ENCODE assay signal across 18 cellular contexts in the genomic region with DNA sequence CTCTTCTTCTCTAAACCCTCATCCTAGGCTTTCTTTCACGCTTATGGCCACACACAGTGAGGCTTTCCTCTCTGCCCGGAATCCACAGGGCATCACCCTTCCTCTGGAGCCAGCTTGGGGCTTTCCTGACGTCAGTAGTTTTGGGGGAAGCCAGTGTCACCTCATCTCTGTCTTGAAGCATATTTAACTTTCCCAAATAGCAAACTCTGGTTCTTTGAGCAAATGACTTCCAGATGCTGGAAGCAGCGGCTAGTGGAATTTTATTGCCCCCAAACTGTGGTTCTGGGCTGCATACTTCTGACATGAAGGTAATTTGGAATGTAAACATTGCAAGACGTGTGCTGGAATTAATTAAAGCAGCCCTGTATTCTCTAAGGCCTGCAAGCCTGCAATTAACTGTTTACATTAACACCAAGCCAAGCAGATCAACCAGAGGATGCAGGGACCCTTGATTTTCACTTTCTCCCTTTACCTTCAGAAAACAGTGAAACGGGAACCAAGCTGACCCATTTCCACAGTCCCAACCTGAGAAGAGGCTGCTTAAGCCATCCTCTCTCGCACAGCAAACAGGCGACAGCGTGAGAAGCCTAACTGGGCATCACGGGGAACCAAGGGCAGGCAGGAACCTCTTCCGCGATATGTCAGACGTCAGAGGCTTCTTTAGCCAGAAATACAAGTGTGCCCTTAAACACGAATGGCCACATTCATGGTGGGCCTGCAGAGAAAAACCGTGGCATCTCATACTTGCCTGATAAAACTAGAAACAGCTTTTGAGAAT.
DNase-seq lines count a peak whose midpoint lies in the region; ATAC-seq and TF ChIP-seq lines count a peak whose summit lies in the region.
"Had no signal": no experiment of that assay in that cellular context is flagged by ENCODE, and none has a peak within 500 bp of the region (broad histone marks: within the 10 kb centered on the region; RNA-seq: fewer than 3 reads in every experiment).

No MANE protein-coding gene starts in this region.

- no peak for TF ChIP-seq POLR2A in sigmoid colon (IDR thresholded peaks at IDR 0.05)

- no peak for ATAC-seq in activated naive CD4-positive, alpha-beta T cell treated with anti-CD3 and anti-CD28 coated beads, Interleukin-2, amount 50 U/mL, for 72 hours
- ATAC-seq in activated CD8-positive, alpha-beta memory T cell treated with anti-CD3 and anti-CD28 coated beads, Interleukin-2, amount 10 ng/mL, durations not matched to agents 7 days and 5 days = no peak
- ATAC-seq: activated CD8-positive, alpha-beta T cell treated with anti-CD3 and anti-CD28 coated beads for 36 hours; HCT116 had no signal

- H2AFZ ChIP-seq in fibroblast of lung (ENCODE audit: low read length) = no peak overlapping the region

- no peaks in the 10 kb centered on the region for H3K79me2 ChIP-seq in fibroblast of lung (ENCODE audit: control insufficient read depth, insufficient read depth, low read length)

- no peaks in the 10 kb centered on the region for H3K36me3 Mint-ChIP-seq in activated naive CD4-positive, alpha-beta T cell treated with anti-CD3 and anti-CD28 coated beads, Interleukin-2, amount 50 U/mL, for 72 hours
- H3K36me3 Mint-ChIP-seq in activated CD8-positive, alpha-beta memory T cell treated with anti-CD3 and anti-CD28 coated beads, Interleukin-2, amount 10 ng/mL, durations not matched to agents 7 days and 5 days = no peaks in the 10 kb centered on the region
- H3K36me3 Mint-ChIP-seq: CD4-positive, CD25-positive, alpha-beta regulatory T cell had no signal

- H3K36me3 ChIP-seq in BLaER1 treated with 17β-estradiol and CSF1 and Interleukin-3, amounts not matched to agents 10 nM and 100 nM = no peaks in the 10 kb centered on the region
- H3K36me3 ChIP-seq in SJSA1 = no peaks in the 10 kb centered on the region
- no peaks in the 10 kb centered on the region for H3K36me3 ChIP-seq in fibroblast of lung (ENCODE audit: control insufficient read depth, insufficient read depth, low read length)
- H3K36me3 ChIP-seq in sigmoid colon = no peaks in the 10 kb centered on the region
- peaks cover 6% of the 10 kb centered on the region for H3K36me3 ChIP-seq in right atrium auricular region

- TF ChIP-seq EP300 in sigmoid colon (IDR thresholded peaks at IDR 0.05) = peak in 1 of 4 donors; percentile 54

- no peak overlapping the region for H3K4me3 ChIP-seq in BLaER1 treated with 17β-estradiol and CSF1 and Interleukin-3, amounts not matched to agents 10 nM and 100 nM
- H3K4me3 ChIP-seq in SJSA1 (no peak overlapping the region), fibroblast of lung (replicated peaks in 1 of 4; ENCODE audit: control extremely low read depth in 1 of 4, insufficient read depth in 1 of 4, low read depth in 3 of 4, low read length in 4 of 4) (peak overlapping the region in 1 of 4 experiments; percentile 27), sigmoid colon (no peak overlapping the region), right atrium auricular region (no peak overlapping the region)
- H3K4me3 ChIP-seq: lung had no signal

- TF ChIP-seq CTCF in fibroblast of lung (conservative IDR thresholded peaks at IDR 0.05 in 1 of 2, IDR thresholded peaks at IDR 0.05 in 1 of 2; ENCODE audit: low read depth in 1 of 2, low read length in 2 of 2) (no peak), sigmoid colon (IDR thresholded peaks at IDR 0.05) (no peak), right atrium auricular region (IDR thresholded peaks at IDR 0.05) (no peak)

- H4K20me1 ChIP-seq in BLaER1 treated with 17β-estradiol and CSF1 and Interleukin-3, amounts not matched to agents 10 nM and 100 nM = no peaks in the 10 kb centered on the region
- no peaks in the 10 kb centered on the region for H4K20me1 ChIP-seq in fibroblast of lung (ENCODE audit: control insufficient read depth, extremely low read depth, insufficient read depth, low read length)

- H3K9me3 ChIP-seq in BLaER1 treated with 17β-estradiol and CSF1 and Interleukin-3, amounts not matched to agents 10 nM and 100 nM (replicated peaks in 1 of 11) = peaks cover 7 to 18% (median 10%) of the 10 kb centered on the region in 11 experiments; a peak in 20 of 22 replicates
- H3K9me3 ChIP-seq in SJSA1 (replicated peaks) = peaks cover 5% of the 10 kb centered on the region
- H3K9me3 ChIP-seq in fibroblast of lung (ENCODE audit: control insufficient read depth, insufficient read depth, low read depth, low read length) = no peaks in the 10 kb centered on the region
- H3K9me3 ChIP-seq in sigmoid colon = peaks cover 0 to 3% (median 0%) of the 10 kb centered on the region in 4 donors
- H3K9me3 ChIP-seq in right atrium auricular region = no peaks in the 10 kb centered on the region

- no peaks in the 10 kb centered on the region for H3K27me3 ChIP-seq in BLaER1 treated with 17β-estradiol and CSF1 and Interleukin-3, amounts not matched to agents 10 nM and 100 nM
- H3K27me3 ChIP-seq in SJSA1 (replicated peaks) (no peaks in the 10 kb centered on the region), fibroblast of lung (ENCODE audit: control insufficient read depth, insufficient read depth, low read length) (no peaks in the 10 kb centered on the region), sigmoid colon (no peaks in the 10 kb centered on the region), right atrium auricular region (no peaks in the 10 kb centered on the region)

- no peak overlapping the region for H3K27ac Mint-ChIP-seq in activated naive CD4-positive, alpha-beta T cell treated with anti-CD3 and anti-CD28 coated beads, Interleukin-2, amount 50 U/mL, for 72 hours
- no peak overlapping the region for H3K27ac Mint-ChIP-seq in activated CD8-positive, alpha-beta memory T cell treated with anti-CD3 and anti-CD28 coated beads, Interleukin-2, amount 10 ng/mL, durations not matched to agents 7 days and 5 days
- H3K27ac Mint-ChIP-seq: activated CD8-positive, alpha-beta T cell treated with anti-CD3 and anti-CD28 coated beads for 36 hours; CD4-positive, CD25-positive, alpha-beta regulatory T cell had no signal

- DNase-seq in SJSA1 (ENCODE audit: low read depth in 1 of 2, low spot score in 2 of 2) (peak; percentile 93 to 99), fibroblast of lung (ENCODE audit: low read depth in 2 of 2) (peak; percentile 67 to 87), sigmoid colon (no peak), right atrium auricular region (ENCODE audit: low spot score) (no peak), hippocampal formation (lab: John Stamatoyannopoulos, UW) (no peak)
- DNase-seq in activated naive CD4-positive, alpha-beta T cell treated with anti-CD3 and anti-CD28 coated beads, Interleukin-2, amount 50 U/mL, for 72 hours (ENCODE audit: low spot score in 2 of 2) = no peak
- no peak for DNase-seq in activated CD8-positive, alpha-beta memory T cell treated with anti-CD3 and anti-CD28 coated beads, Interleukin-2, amount 10 ng/mL, durations not matched to agents 7 days and 5 days
- DNase-seq: activated CD8-positive, alpha-beta T cell treated with anti-CD3 and anti-CD28 coated beads for 36 hours; activated effector memory CD4-positive, alpha-beta T cell treated with Interleukin-2 at 50 U/mL for 16 hours; CD4-positive, CD25-positive, alpha-beta regulatory T cell; GF-D8; NCI-H2081 treated with DMSO at 0.1 percent for 48 hours; NK-92 treated with Interleukin-12 subunit alpha and Interleukin-12 subunit beta, amount 100 ng/mL, for 24 hours; occipital lobe; trophoblast cell had no signal

- WGBS in sigmoid colon, 2 donors = 76% methylated on average over 15 of the region's 15 CpGs

- H3K9ac ChIP-seq in BLaER1 treated with 17β-estradiol and CSF1 and Interleukin-3, amounts not matched to agents 10 nM and 100 nM = no peak overlapping the region
- H3K9ac ChIP-seq in fibroblast of lung (ENCODE audit: insufficient read depth, low read length) = no peak overlapping the region

- H3K4me1 Mint-ChIP-seq in activated CD8-positive, alpha-beta memory T cell treated with anti-CD3 and anti-CD28 coated beads, Interleukin-2, amount 10 ng/mL, durations not matched to agents 7 days and 5 days = no peaks in the 10 kb centered on the region
- H3K4me1 Mint-ChIP-seq: CD4-positive, CD25-positive, alpha-beta regulatory T cell had no signal

- peaks cover 28 to 39% (median 33%) of the 10 kb centered on the region in 10 experiments for H3K4me1 ChIP-seq in BLaER1 treated with 17β-estradiol and CSF1 and Interleukin-3, amounts not matched to agents 10 nM and 100 nM
- H3K4me1 ChIP-seq in SJSA1 (replicated peaks) = peaks cover 31% of the 10 kb centered on the region
- peaks cover 16% of the 10 kb centered on the region for H3K4me1 ChIP-seq in fibroblast of lung (ENCODE audit: control insufficient read depth, extremely low read depth, insufficient read depth, low read length)
- H3K4me1 ChIP-seq in sigmoid colon = peaks cover 0 to 67% (median 62%) of the 10 kb centered on the region in 4 donors
- H3K4me1 ChIP-seq in right atrium auricular region = peaks cover 0 to 16% of the 10 kb centered on the region in 2 donors

- H3K9me3 Mint-ChIP-seq in activated naive CD4-positive, alpha-beta T cell treated with anti-CD3 and anti-CD28 coated beads, Interleukin-2, amount 50 U/mL, for 72 hours = no peaks in the 10 kb centered on the region
- H3K9me3 Mint-ChIP-seq in activated CD8-positive, alpha-beta memory T cell treated with anti-CD3 and anti-CD28 coated beads, Interleukin-2, amount 10 ng/mL, durations not matched to agents 7 days and 5 days (ENCODE audit: low read depth) = no peaks in the 10 kb centered on the region
- H3K9me3 Mint-ChIP-seq: CD4-positive, CD25-positive, alpha-beta regulatory T cell had no signal

- peaks cover 2% of the 10 kb centered on the region for H3K27me3 Mint-ChIP-seq in activated CD8-positive, alpha-beta memory T cell treated with anti-CD3 and anti-CD28 coated beads, Interleukin-2, amount 10 ng/mL, durations not matched to agents 7 days and 5 days
- H3K27me3 Mint-ChIP-seq: activated CD8-positive, alpha-beta T cell treated with anti-CD3 and anti-CD28 coated beads for 36 hours; CD4-positive, CD25-positive, alpha-beta regulatory T cell had no signal

- intact Hi-C loops in sigmoid colon (cut with DNase I) = no loop called here

- peak overlapping the region in 10 of 11 experiments; percentile 54 to 76 (median 71); a peak in 11 of 22 replicates for H3K4me2 ChIP-seq in BLaER1 treated with 17β-estradiol and CSF1 and Interleukin-3, amounts not matched to agents 10 nM and 100 nM
- H3K4me2 ChIP-seq in fibroblast of lung (ENCODE audit: extremely low read depth, insufficient read depth, low read length) = peak overlapping the region; percentile 70

- no peak overlapping the region for H3K27ac ChIP-seq in BLaER1 treated with 17β-estradiol and CSF1 and Interleukin-3, amounts not matched to agents 10 nM and 100 nM
- H3K27ac ChIP-seq in SJSA1 = peak overlapping the region; percentile 93
- H3K27ac ChIP-seq in fibroblast of lung (ENCODE audit: insufficient read depth, low read length) = peak overlapping the region; percentile 87
- peak overlapping the region; percentile 33 to 82 (median 78) for H3K27ac ChIP-seq in sigmoid colon
- H3K27ac ChIP-seq in right atrium auricular region = peak overlapping the region in 1 of 2 donors; percentile 13

- CTCF ChIA-PET in activated CD8-positive, alpha-beta memory T cell treated with anti-CD3 and anti-CD28 coated beads, Interleukin-2, amount 10 ng/mL, durations not matched to agents 7 days and 5 days (lab: Charles Lee) = no interaction called here

- no peak overlapping the region for H3K4me3 Mint-ChIP-seq in activated CD8-positive, alpha-beta memory T cell treated with anti-CD3 and anti-CD28 coated beads, Interleukin-2, amount 10 ng/mL, durations not matched to agents 7 days and 5 days
- H3K4me3 Mint-ChIP-seq: activated CD8-positive, alpha-beta T cell treated with anti-CD3 and anti-CD28 coated beads for 36 hours; CD4-positive, CD25-positive, alpha-beta regulatory T cell had no signal

Comparison
In these comparisons a context has a peak if more than half of its experiments do, and no peak if none do; other contexts are left out.
1. H3K27ac ChIP-seq: peak in SJSA1 (single experiment), fibroblast of lung (single experiment) and sigmoid colon (4 of 4); none in BLaER1 treated with 17β-estradiol and CSF1 and Interleukin-3, amounts not matched to agents 10 nM and 100 nM (0 of 11).
2. DNase-seq: peak in SJSA1 (2 of 2) and fibroblast of lung (2 of 2); none in sigmoid colon (single experiment), activated naive CD4-positive, alpha-beta T cell treated with anti-CD3 and anti-CD28 coated beads, Interleukin-2, amount 50 U/mL, for 72 hours (0 of 2), right atrium auricular region (single experiment), activated CD8-positive, alpha-beta memory T cell treated with anti-CD3 and anti-CD28 coated beads, Interleukin-2, amount 10 ng/mL, durations not matched to agents 7 days and 5 days (single experiment) and hippocampal formation (0 of 2).